In the genomic region with DNA sequence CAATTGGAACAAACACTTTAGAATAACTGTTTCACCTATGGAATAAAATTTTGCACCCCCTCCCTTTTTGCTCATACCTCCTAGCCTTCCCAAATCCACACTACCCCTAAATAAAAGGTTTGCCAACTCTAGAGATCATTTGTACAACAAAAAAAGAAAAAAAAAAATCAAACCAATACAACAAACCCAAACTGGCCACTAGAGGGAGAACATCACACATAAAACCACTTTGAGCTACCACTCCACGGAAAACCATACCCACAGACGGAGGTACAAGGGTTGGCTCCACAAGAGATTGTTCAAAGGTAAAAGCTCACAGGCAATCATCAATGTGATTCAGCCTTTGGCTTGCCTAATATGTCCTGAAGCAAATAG, we compare ENCODE assay signal across 7 cellular contexts. TPM values are rescaled to one million over a fixed set of nuclear protein-coding genes. Genes with fewer than 3 reads are reported as not detected.
A peak's percentile ranks its signal among the peaks of the same experiment; 100 is the strongest.
DNase-seq lines count a peak whose midpoint lies in the region; ATAC-seq, FAIRE-seq and TF ChIP-seq lines count a peak whose summit lies in the region.

No MANE protein-coding gene starts in this region.

- POLR2A ChIA-PET in HCT116 (lab: Charles Lee) = interaction anchor here (1.1 to 1.4 kb wide), 3 partner anchors 142 to 283 kb away, joined by 3 read pairs; partner anchors contain the start of gene ITPR1

- RAD21 ChIA-PET in HCT116 (lab: Charles Lee; ENCODE audit: low non-redundant PET in 1 of 2, low total read pairs in 2 of 2, uncharacterized antibody in 2 of 2, unreplicated experiment in 2 of 2) = interaction anchor here (1.0 to 1.8 kb wide), 3 partner anchors 235 to 283 kb away, joined by 3 to 10 read pairs (median 4); no protein-coding TSS in a partner anchor

- intact Hi-C loops in HCT116 (cut with micrococcal nuclease) = loop anchor here (1.0 to 10.0 kb wide), 2 partner anchors 283 to 704 kb away; no protein-coding TSS in a partner anchor

- H3K27ac Mint-ChIP-seq in astrocyte (ENCODE audit: unreplicated experiment) = no peak overlapping the region

- CTCF ChIA-PET in HCT116 (lab: Charles Lee) = interaction anchor here (0.7 to 2.0 kb wide), 12 partner anchors 9 to 705 kb away, joined by 3 to 83 read pairs (median 4); no protein-coding TSS in a partner anchor

- 5% methylated on average over 2 of the region's 2 CpGs for WGBS in smooth muscle cell (ENCODE audit: low lambda C conversion rate)

- H3K27me3 Mint-ChIP-seq in astrocyte (ENCODE audit: low read depth, unreplicated experiment) = no peaks in the 10 kb centered on the region

- no peak for TF ChIP-seq POLR2A in HCT116 (IDR thresholded peaks at IDR 0.05; ENCODE audit: borderline replicate concordance, extremely low read depth, insufficient read depth, insufficient read length)

- TF ChIP-seq RAD21 in HCT116 (IDR thresholded peaks at IDR 0.05; ENCODE audit: low read depth) = peak; percentile 80

- no peak overlapping the region for H3K4me3 Mint-ChIP-seq in astrocyte (ENCODE audit: unreplicated experiment)

- H2AFZ ChIP-seq in HCT116 (ENCODE audit: low read depth, low read length, poor library complexity, severe bottlenecking) = no peak overlapping the region
- H2AFZ ChIP-seq in astrocyte (ENCODE audit: low read depth, low read length) = peak overlapping the region; percentile 45
- no peak overlapping the region for H2AFZ ChIP-seq in smooth muscle cell (ENCODE audit: low read depth)

- H3K9me3 Mint-ChIP-seq in astrocyte (ENCODE audit: unreplicated experiment) = peaks cover 2% of the 10 kb centered on the region

- DNase-seq in HCT116 (ENCODE audit: low read depth, low spot score) (peak; percentile 37), MG63 (peak; percentile 5), SKM-1 (lab: John Stamatoyannopoulos, UW; ENCODE audit: unreplicated experiment) (peak; percentile 25), astrocyte (ENCODE audit: low read depth) (peak; percentile 55), hippocampal formation (lab: John Stamatoyannopoulos, UW) (peak; percentile 11 to 86), smooth muscle cell (lab: John Stamatoyannopoulos, UW; ENCODE audit: unreplicated experiment) (no peak)

- ATAC-seq in HCT116 = peak; percentile 69

- H3K27ac ChIP-seq in HCT116 (ENCODE audit: low read depth, low read length) (no peak overlapping the region), astrocyte (ENCODE audit: low read depth, low read length) (peak overlapping the region; percentile 70), smooth muscle cell (ENCODE audit: low read depth) (peak overlapping the region; percentile 83)

- H4K20me1 ChIP-seq in HCT116 (ENCODE audit: insufficient read depth) = no peaks in the 10 kb centered on the region
- H4K20me1 ChIP-seq in astrocyte (ENCODE audit: insufficient read depth, low read length) = no peaks in the 10 kb centered on the region
- H4K20me1 ChIP-seq in smooth muscle cell (ENCODE audit: low read depth) = no peaks in the 10 kb centered on the region

- TF ChIP-seq CTCF in GM12872 (IDR thresholded peaks at IDR 0.05; ENCODE audit: insufficient read depth, low read depth, low read length) = peak; percentile 73
- peak; percentile 64 to 76 (median 70) for TF ChIP-seq CTCF in HCT116 (IDR thresholded peaks at IDR 0.05 in 2 of 3, conservative IDR thresholded peaks at IDR 0.05 in 1 of 3; ENCODE audit: borderline replicate concordance in 1 of 3, insufficient read depth in 1 of 3, low read depth in 2 of 3, low read length in 2 of 3)
- TF ChIP-seq CTCF in astrocyte (IDR thresholded peaks at IDR 0.05; ENCODE audit: insufficient read depth, low read depth, low read length) = peak; percentile 79
- peak; percentile 82 for TF ChIP-seq CTCF in smooth muscle cell (IDR thresholded peaks at IDR 0.05; ENCODE audit: borderline replicate concordance, insufficient read depth, poor library complexity, severe bottlenecking)

- H3K27me3 ChIP-seq in HCT116 (ENCODE audit: insufficient read depth, low read length) = no peaks in the 10 kb centered on the region
- no peaks in the 10 kb centered on the region for H3K27me3 ChIP-seq in MG63
- H3K27me3 ChIP-seq in astrocyte (ENCODE audit: insufficient read depth, low read length) = no peaks in the 10 kb centered on the region
- H3K27me3 ChIP-seq in smooth muscle cell (ENCODE audit: low read depth) = no peaks in the 10 kb centered on the region

- H3K4me1 Mint-ChIP-seq in astrocyte (ENCODE audit: low read depth, unreplicated experiment) = peaks cover 7% of the 10 kb centered on the region

- no peaks in the 10 kb centered on the region for H3K36me3 Mint-ChIP-seq in astrocyte (ENCODE audit: low read depth, unreplicated experiment)

- no peak for FAIRE-seq in astrocyte (lab: Jason Lieb, UNC)

- no peaks in the 10 kb centered on the region for H3F3A ChIP-seq in smooth muscle cell (ENCODE audit: low read depth)

- no TSS peak for BruUV-seq in HCT116 (replicated peaks; lab: Mats Ljungman, UMichigan)

- H3K9ac ChIP-seq in HCT116 (ENCODE audit: low read length) = no peak overlapping the region
- H3K9ac ChIP-seq in astrocyte (ENCODE audit: low read length) = peak overlapping the region; percentile 73
- peak overlapping the region; percentile 72 for H3K9ac ChIP-seq in smooth muscle cell (ENCODE audit: low read depth)

- H3K4me1 ChIP-seq in HCT116 (ENCODE audit: control insufficient read depth in 1 of 2, insufficient read depth in 2 of 2, low read length in 2 of 2) (no peaks in the 10 kb centered on the region), astrocyte (ENCODE audit: insufficient read depth, low read length) (peaks cover 8% of the 10 kb centered on the region), smooth muscle cell (ENCODE audit: low read depth) (no peaks in the 10 kb centered on the region)

- no peaks in the 10 kb centered on the region for H3K9me2 ChIP-seq in HCT116 (ENCODE audit: insufficient read depth)

- H3K36me3 ChIP-seq in HCT116 (ENCODE audit: control insufficient read depth in 1 of 2, insufficient read depth in 2 of 2, low read length in 2 of 2) (no peaks in the 10 kb centered on the region), MG63 (no peaks in the 10 kb centered on the region), astrocyte (ENCODE audit: insufficient read depth, low read length) (no peaks in the 10 kb centered on the region), smooth muscle cell (ENCODE audit: low read depth) (no peaks in the 10 kb centered on the region)

- H3K4me2 ChIP-seq in HCT116 (ENCODE audit: low read length) = no peak overlapping the region
- peak overlapping the region; percentile 75 for H3K4me2 ChIP-seq in astrocyte (ENCODE audit: low read length)
- H3K4me2 ChIP-seq in smooth muscle cell = peak overlapping the region; percentile 84

- H3K4me3 ChIP-seq in HCT116 (replicated peaks in 1 of 2; ENCODE audit: low read depth in 1 of 2, low read length in 2 of 2) = no peak overlapping the region
- peak overlapping the region; percentile 26 for H3K4me3 ChIP-seq in MG63
- peak overlapping the region; percentile 41 for H3K4me3 ChIP-seq in astrocyte (ENCODE audit: insufficient read depth, low read depth, low read length)
- peak overlapping the region; percentile 42 for H3K4me3 ChIP-seq in smooth muscle cell

- H3K9me3 ChIP-seq in HCT116 (ENCODE audit: control insufficient read depth in 1 of 2, insufficient read depth in 1 of 2, low read depth in 1 of 2, low read length in 2 of 2) = no peaks in the 10 kb centered on the region
- no peaks in the 10 kb centered on the region for H3K9me3 ChIP-seq in MG63
- H3K9me3 ChIP-seq in astrocyte (ENCODE audit: insufficient read depth, low read depth, low read length) = no peaks in the 10 kb centered on the region
- no peaks in the 10 kb centered on the region for H3K9me3 ChIP-seq in smooth muscle cell (replicated peaks; ENCODE audit: low read depth)

- H3K79me2 ChIP-seq in HCT116 (ENCODE audit: insufficient read depth, low read length) = no peaks in the 10 kb centered on the region
- no peaks in the 10 kb centered on the region for H3K79me2 ChIP-seq in astrocyte (ENCODE audit: insufficient read depth, low read length)
- H3K79me2 ChIP-seq in smooth muscle cell (ENCODE audit: low read depth) = no peaks in the 10 kb centered on the region

TF ChIP-seq in HCT116, 20 proteins besides CTCF, POLR2A, EP300 and RAD21:
- no peak for TF ChIP-seq TCF7L2 (IDR thresholded peaks at IDR 0.05; ENCODE audit: borderline replicate concordance, extremely low read depth, insufficient read depth, insufficient read length)

RNA-seq across cellular contexts. Expression of gene SETMAR, which starts 47.6 kb away (rescaled TPM):
- total RNA-seq in HCT116 (2021; ENCODE audit: unreplicated experiment) = 9.4 TPM
- polyA plus RNA-seq in HCT116 (2012) = 3.6 and 5.9 TPM in 2 replicates
- total RNA-seq in MG63 (2014; rRNA removed; shearing (Covaris generic); ENCODE audit: low replicate concordance) = 6.6 and 11.9 TPM in 2 replicates
- total RNA-seq in astrocyte = 8.4 and 10.9 TPM in 2 replicates
- total RNA-seq in smooth muscle cell = 6.2 and 12.9 TPM in 2 replicates
- polyA plus RNA-seq in smooth muscle cell = 7.8 and 8.9 TPM in 2 replicates

Comparison
In these comparisons a context has a peak if more than half of its experiments do, and no peak if none do; other contexts are left out.
1. H3K4me3 ChIP-seq: peak in MG63 (single experiment), astrocyte (single experiment) and smooth muscle cell (single experiment); none in HCT116 (0 of 2).
2. Peak in every context shown above with its lines, with median percentiles within 50 percentile points of each other: CTCF ChIP-seq.